ENCODE assay signal across 22 cellular contexts in the genomic region with DNA sequence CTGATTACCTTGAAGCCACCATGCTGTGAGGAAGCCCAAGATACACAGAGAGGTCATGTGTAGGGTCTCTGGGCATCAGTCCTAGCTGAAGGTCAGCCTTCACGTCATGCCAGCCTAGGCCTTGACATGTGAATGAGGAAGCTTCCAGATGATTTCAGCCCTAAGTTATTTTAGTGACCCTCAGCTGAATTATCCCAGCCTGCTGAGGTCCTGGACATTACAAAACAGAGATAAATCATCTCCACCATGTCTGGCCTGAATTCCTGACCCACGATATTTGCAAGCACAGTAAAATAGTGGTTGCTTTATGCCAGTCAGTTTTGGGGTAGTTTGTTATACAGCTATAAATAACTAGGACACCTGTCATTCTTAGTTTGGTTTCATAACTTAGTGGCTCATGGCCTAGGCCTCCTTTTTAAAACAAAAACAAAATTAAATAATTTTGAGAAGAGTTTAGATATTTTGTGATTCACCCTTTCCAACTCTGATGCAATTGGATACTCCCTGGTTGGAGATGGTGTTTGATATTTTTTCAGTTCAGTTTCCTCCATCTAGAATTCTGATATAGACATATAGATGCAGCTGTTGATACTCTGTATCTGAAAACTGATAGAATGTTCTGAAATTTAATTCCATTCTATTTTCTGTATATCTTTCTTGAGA.
DNase-seq lines count a peak whose midpoint lies in the region; ATAC-seq, FAIRE-seq and TF ChIP-seq lines count a peak whose summit lies in the region.
"Had no signal": no experiment of that assay in that cellular context is flagged by ENCODE, and none has a peak within 500 bp of the region (broad histone marks: within the 10 kb centered on the region; RNA-seq: fewer than 3 reads in every experiment).

No MANE protein-coding gene starts in this region.

- TF ChIP-seq POLR2A in breast epithelium (IDR thresholded peaks at IDR 0.05), result no peak

- H3K27ac ChIP-seq in breast epithelium (peak overlapping the region in 1 of 2 donors; percentile 64), aorta (ENCODE audit: low read depth in 1 of 2, low read length in 2 of 2) (no peak overlapping the region)
- H3K27ac ChIP-seq: body of pancreas, thoracic aorta had no signal

- intact Hi-C loops in MCF 10A (cut with micrococcal nuclease), result no loop called here
- intact Hi-C loops in breast epithelium (cut with DNase I; ENCODE audit: low total_unique reads), result no loop called here
- intact Hi-C loops in aorta (cut with DNase I), result no loop called here

- no peak for DNase-seq in MCF 10A (ENCODE audit: unreplicated experiment)
- no peak for DNase-seq in breast epithelium (ENCODE audit: low spot score in 2 of 2)
- no peak for DNase-seq in activated naive CD8-positive, alpha-beta T cell treated with anti-CD3 and anti-CD28 coated beads, Interleukin-2, amount 10 ng/mL, durations not matched to agents 7 days and 5 days
- peak; percentile 26 for DNase-seq in kidney tubule cell (ENCODE audit: low spot score)
- no peak for DNase-seq in aorta
- no peak for DNase-seq in RCC 7860 (ENCODE audit: low spot score)
- no peak for DNase-seq in HFFc6
- DNase-seq in NCI-H1092 (lab: John Stamatoyannopoulos, UW), result no peak
- DNase-seq: activated effector memory CD4-positive, alpha-beta T cell treated with anti-CD3 and anti-CD28 coated beads, Interleukin-2, amount 50 U/mL, for 16 hours; body of pancreas; CD4-positive, alpha-beta memory T cell; MG63; NCI-H2081; NCI-H69; retina; stimulated activated CD4-positive, alpha-beta T cell treated with anti-CD3 and anti-CD28 coated beads, Interleukin-2, amount 100 ng/mL, for 24 hours; SW 1271 had no signal

- ATAC-seq in activated naive CD8-positive, alpha-beta T cell treated with anti-CD3 and anti-CD28 coated beads, Interleukin-2, amount 10 ng/mL, durations not matched to agents 7 days and 5 days (ENCODE audit: low read depth), result no peak
- peak; percentile 27 for ATAC-seq in aorta (ENCODE audit: low FRiP score)

- H3K4me3 Mint-ChIP-seq in MCF 10A (ENCODE audit: unreplicated experiment) (no peak overlapping the region), HFFc6 (no peak overlapping the region)
- no peak overlapping the region for H3K4me3 Mint-ChIP-seq in activated naive CD8-positive, alpha-beta T cell treated with anti-CD3 and anti-CD28 coated beads, Interleukin-2, amount 10 ng/mL, durations not matched to agents 7 days and 5 days
- H3K4me3 Mint-ChIP-seq: CD4-positive, alpha-beta memory T cell; neural crest cell had no signal

- H3K36me3 Mint-ChIP-seq in MCF 10A (ENCODE audit: insufficient read depth, unreplicated experiment), result peaks cover 6% of the 10 kb centered on the region
- peaks cover 19% of the 10 kb centered on the region for H3K36me3 Mint-ChIP-seq in activated naive CD8-positive, alpha-beta T cell treated with anti-CD3 and anti-CD28 coated beads, Interleukin-2, amount 10 ng/mL, durations not matched to agents 7 days and 5 days
- no peaks in the 10 kb centered on the region for H3K36me3 Mint-ChIP-seq in HFFc6 (ENCODE audit: low read depth)
- H3K36me3 Mint-ChIP-seq: CD4-positive, alpha-beta memory T cell had no signal

- 54 to 58% methylated on average over 2 of the region's 2 CpGs for WGBS in aorta, 2 donors

- FAIRE-seq in RCC 7860 (lab: Jason Lieb, UNC), result no peak
- FAIRE-seq: A204.1, H54 had no signal

- H3K4me3 ChIP-seq in breast epithelium, result no peak overlapping the region
- no peak overlapping the region for H3K4me3 ChIP-seq in aorta (ENCODE audit: low read length in 2 of 2)
- H3K4me3 ChIP-seq: body of pancreas, lung, MG63, thoracic aorta had no signal

- BruUV-seq in MCF 10A (replicated peaks; lab: Mats Ljungman, UMichigan), result no TSS peak

- CTCF ChIA-PET in MCF 10A (lab: Yijun Ruan, JAX), result interaction anchor here (0.6 to 1.1 kb wide), 3 partner anchors 24 to 418 kb away, joined by 3 read pairs; no protein-coding TSS in a partner anchor

- H3K4me1 Mint-ChIP-seq in MCF 10A (ENCODE audit: insufficient read depth, unreplicated experiment) (peaks cover 23% of the 10 kb centered on the region), HFFc6 (ENCODE audit: low read depth) (no peaks in the 10 kb centered on the region)
- peaks cover 26% of the 10 kb centered on the region for H3K4me1 Mint-ChIP-seq in activated naive CD8-positive, alpha-beta T cell treated with anti-CD3 and anti-CD28 coated beads, Interleukin-2, amount 10 ng/mL, durations not matched to agents 7 days and 5 days
- H3K4me1 Mint-ChIP-seq: neural crest cell had no signal

- H3K27ac Mint-ChIP-seq in MCF 10A (ENCODE audit: low read depth, unreplicated experiment) (peak overlapping the region; percentile 30), HFFc6 (no peak overlapping the region)
- H3K27ac Mint-ChIP-seq in activated naive CD8-positive, alpha-beta T cell treated with anti-CD3 and anti-CD28 coated beads, Interleukin-2, amount 10 ng/mL, durations not matched to agents 7 days and 5 days, result peak overlapping the region; percentile 12

- H3K27me3 ChIP-seq in breast epithelium (no peaks in the 10 kb centered on the region), aorta (ENCODE audit: control insufficient read depth in 1 of 2, insufficient read depth in 2 of 2, low read length in 1 of 2) (no peaks in the 10 kb centered on the region)
- H3K27me3 ChIP-seq: body of pancreas, MG63 had no signal

- H3K4me1 ChIP-seq in breast epithelium (no peaks in the 10 kb centered on the region), aorta (ENCODE audit: control insufficient read depth in 1 of 2, insufficient read depth in 2 of 2, low read length in 2 of 2) (no peaks in the 10 kb centered on the region)
- H3K4me1 ChIP-seq: body of pancreas had no signal

- POLR2A ChIA-PET in MCF 10A (lab: Yijun Ruan, JAX), result no interaction called here
- POLR2A ChIA-PET in activated naive CD8-positive, alpha-beta T cell treated with anti-CD3 and anti-CD28 coated beads, Interleukin-2, amount 10 ng/mL, durations not matched to agents 7 days and 5 days (lab: Charles Lee), result no interaction called here

- H3K36me3 ChIP-seq in breast epithelium (no peaks in the 10 kb centered on the region), aorta (ENCODE audit: control insufficient read depth in 1 of 2, insufficient read depth in 2 of 2, low read length in 1 of 2) (no peaks in the 10 kb centered on the region)
- H3K36me3 ChIP-seq: MG63, thoracic aorta had no signal

- H3K9me3 Mint-ChIP-seq in MCF 10A (ENCODE audit: unreplicated experiment) (no peaks in the 10 kb centered on the region), HFFc6 (no peaks in the 10 kb centered on the region)
- H3K9me3 Mint-ChIP-seq in activated naive CD8-positive, alpha-beta T cell treated with anti-CD3 and anti-CD28 coated beads, Interleukin-2, amount 10 ng/mL, durations not matched to agents 7 days and 5 days, result peaks cover 9% of the 10 kb centered on the region

- no peak for TF ChIP-seq CTCF in MCF 10A (IDR thresholded peaks at IDR 0.05; ENCODE audit: unreplicated experiment)
- TF ChIP-seq CTCF in breast epithelium (IDR thresholded peaks at IDR 0.05), result no peak
- no peak for TF ChIP-seq CTCF in HFFc6 (IDR thresholded peaks at IDR 0.05)

- H3K27me3 Mint-ChIP-seq in MCF 10A (ENCODE audit: insufficient read depth, unreplicated experiment) (no peaks in the 10 kb centered on the region), HFFc6 (ENCODE audit: insufficient read depth) (peaks cover 15% of the 10 kb centered on the region)
- no peaks in the 10 kb centered on the region for H3K27me3 Mint-ChIP-seq in activated naive CD8-positive, alpha-beta T cell treated with anti-CD3 and anti-CD28 coated beads, Interleukin-2, amount 10 ng/mL, durations not matched to agents 7 days and 5 days
- H3K27me3 Mint-ChIP-seq: CD4-positive, alpha-beta memory T cell had no signal

- H3K9me3 ChIP-seq in breast epithelium (no peaks in the 10 kb centered on the region), aorta (ENCODE audit: control insufficient read depth, low read length) (peaks cover 3% of the 10 kb centered on the region)
- H3K9me3 ChIP-seq: body of pancreas, MG63, thoracic aorta had no signal
